ENCODE assay signal across 9 cellular contexts in the genomic region with DNA sequence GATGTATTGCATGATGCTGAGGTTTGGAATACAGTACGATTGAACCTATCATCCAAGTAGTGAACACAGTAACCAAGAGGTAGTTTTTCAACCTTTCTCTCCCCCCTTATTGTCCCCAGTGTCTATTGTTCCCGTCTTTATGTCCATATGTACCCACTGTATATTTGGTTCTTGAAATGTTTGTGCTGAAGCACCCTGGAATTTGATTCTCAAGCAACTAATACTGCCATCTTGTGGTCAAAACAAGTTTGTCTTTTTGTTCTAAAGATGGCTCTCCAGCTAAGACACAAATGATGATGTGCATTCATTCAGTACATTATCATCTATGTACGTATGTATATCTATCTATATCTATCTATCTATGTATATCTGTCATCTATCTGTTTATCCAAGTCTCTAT. TPM values are rescaled to one million over a fixed set of nuclear protein-coding genes. Genes with fewer than 3 reads are reported as not detected.
A peak's percentile ranks its signal among the peaks of the same experiment; 100 is the strongest.
DNase-seq lines count a peak whose midpoint lies in the region; ATAC-seq and TF ChIP-seq lines count a peak whose summit lies in the region.
"Had no signal": no experiment of that assay in that cellular context is flagged by ENCODE, and none has a peak within 500 bp of the region (broad histone marks: within the 10 kb centered on the region; RNA-seq: fewer than 3 reads in every experiment).

No MANE protein-coding gene starts in this region.

- no peak overlapping the region for H3K4me3 Mint-ChIP-seq in activated CD4-positive, alpha-beta T cell treated with anti-CD3 and anti-CD28 coated beads, Interleukin-2, amount 10 ng/mL, durations not matched to agents 24 days and 14 days
- H3K4me3 Mint-ChIP-seq in activated CD4-positive, alpha-beta T cell treated with anti-CD3 and anti-CD28 coated beads for 36 hours = no peak overlapping the region
- H3K4me3 Mint-ChIP-seq: activated naive CD8-positive, alpha-beta T cell had no signal

- H3K9me3 Mint-ChIP-seq in activated CD4-positive, alpha-beta T cell treated with anti-CD3 and anti-CD28 coated beads, Interleukin-2, amount 10 ng/mL, durations not matched to agents 24 days and 14 days = no peaks in the 10 kb centered on the region
- no peaks in the 10 kb centered on the region for H3K9me3 Mint-ChIP-seq in activated CD4-positive, alpha-beta T cell treated with anti-CD3 and anti-CD28 coated beads for 36 hours (ENCODE audit: low read depth)

- ATAC-seq in activated CD4-positive, alpha-beta T cell treated with anti-CD3 and anti-CD28 coated beads for 36 hours = no peak
- ATAC-seq in HG03135 (IDR thresholded peaks at IDR 0.05; ENCODE audit: unreplicated experiment) = peak; percentile 65

- H3K4me1 Mint-ChIP-seq in activated CD4-positive, alpha-beta T cell treated with anti-CD3 and anti-CD28 coated beads, Interleukin-2, amount 10 ng/mL, durations not matched to agents 24 days and 14 days = no peaks in the 10 kb centered on the region
- H3K4me1 Mint-ChIP-seq in activated CD4-positive, alpha-beta T cell treated with anti-CD3 and anti-CD28 coated beads for 36 hours = no peaks in the 10 kb centered on the region

- 23 to 27% methylated on average over 3 of the region's 3 CpGs for WGBS in lower leg skin, 2 donors

- TF ChIP-seq CTCF in lower leg skin (IDR thresholded peaks at IDR 0.05) = no peak

- POLR2A ChIA-PET in activated CD4-positive, alpha-beta T cell treated with anti-CD3 and anti-CD28 coated beads for 36 hours (lab: Charles Lee) = no interaction called here

- no peak overlapping the region for H3K27ac Mint-ChIP-seq in activated CD4-positive, alpha-beta T cell treated with anti-CD3 and anti-CD28 coated beads, Interleukin-2, amount 10 ng/mL, durations not matched to agents 24 days and 14 days
- H3K27ac Mint-ChIP-seq in activated CD4-positive, alpha-beta T cell treated with anti-CD3 and anti-CD28 coated beads for 36 hours = no peak overlapping the region
- H3K27ac Mint-ChIP-seq: activated naive CD8-positive, alpha-beta T cell had no signal

- peak; percentile 52 for DNase-seq in activated CD4-positive, alpha-beta T cell treated with anti-CD3 and anti-CD28 coated beads, Interleukin-2, amount 10 ng/mL, durations not matched to agents 24 days and 14 days
- DNase-seq in activated CD4-positive, alpha-beta T cell treated with anti-CD3 and anti-CD28 coated beads for 36 hours = no peak
- DNase-seq in NCI-H524 treated with DMSO at 0.1 percent for 48 hours (lab: John Stamatoyannopoulos, UW) = peak; percentile 48
- peak; percentile 0 for DNase-seq in cerebellum (ENCODE audit: low spot score)
- peak; percentile 56 for DNase-seq in midbrain (lab: John Stamatoyannopoulos, UW)
- no peak for DNase-seq in lower leg skin (ENCODE audit: low spot score in 2 of 2)
- DNase-seq in posterior cingulate gyrus = no peak

- intact Hi-C loops in activated CD4-positive, alpha-beta T cell treated with anti-CD3 and anti-CD28 coated beads, Interleukin-2, amount 10 ng/mL, durations not matched to agents 24 days and 14 days (cut with micrococcal nuclease) = loop anchor here (5.0 to 10.0 kb wide), 2 partner anchors 348 to 451 kb away; partner anchors contain the start of gene PAK3
- intact Hi-C loops in activated CD4-positive, alpha-beta T cell treated with anti-CD3 and anti-CD28 coated beads for 36 hours (cut with DNase I, micrococcal nuclease) = loop anchor here (1.0 to 10.0 kb wide), 6 partner anchors 278 to 591 kb away; partner anchors contain the start of gene PAK3 (in 1 of the 2)
- intact Hi-C loops in lower leg skin (cut with DNase I; ENCODE audit: low total_unique reads) = no loop called here
- intact Hi-C loops in posterior cingulate gyrus (cut with DNase I) = loop anchor here (2.0 to 10.0 kb wide), 2 partner anchors 181 to 281 kb away; no protein-coding TSS in a partner anchor

- H3K36me3 Mint-ChIP-seq in activated CD4-positive, alpha-beta T cell treated with anti-CD3 and anti-CD28 coated beads, Interleukin-2, amount 10 ng/mL, durations not matched to agents 24 days and 14 days (ENCODE audit: low read depth) = no peaks in the 10 kb centered on the region
- no peaks in the 10 kb centered on the region for H3K36me3 Mint-ChIP-seq in activated CD4-positive, alpha-beta T cell treated with anti-CD3 and anti-CD28 coated beads for 36 hours (ENCODE audit: low read depth)
- H3K36me3 Mint-ChIP-seq: activated naive CD8-positive, alpha-beta T cell had no signal

- no peak overlapping the region for H3K4me3 ChIP-seq in lower leg skin (ENCODE audit: low read depth, poor library complexity, severe bottlenecking)

- CTCF ChIA-PET in activated CD4-positive, alpha-beta T cell treated with anti-CD3 and anti-CD28 coated beads for 36 hours (lab: Charles Lee) = interaction anchor here (0.6 to 1.4 kb wide), 6 partner anchors 10 to 861 kb away, joined by 3 to 4 read pairs (median 4); no protein-coding TSS in a partner anchor

- peaks cover 1% of the 10 kb centered on the region for H3K27me3 Mint-ChIP-seq in activated CD4-positive, alpha-beta T cell treated with anti-CD3 and anti-CD28 coated beads, Interleukin-2, amount 10 ng/mL, durations not matched to agents 24 days and 14 days
- peaks cover 5% of the 10 kb centered on the region for H3K27me3 Mint-ChIP-seq in activated CD4-positive, alpha-beta T cell treated with anti-CD3 and anti-CD28 coated beads for 36 hours

- TF ChIP-seq POLR2A in lower leg skin (IDR thresholded peaks at IDR 0.05) = no peak

RNA-seq across cellular contexts. Expression of gene DCX, which starts 33.5 kb away (rescaled TPM):
- total RNA-seq in activated CD4-positive, alpha-beta T cell treated with anti-CD3 and anti-CD28 coated beads, Interleukin-2, amount 10 ng/mL, durations not matched to agents 24 days and 14 days = not detected in 2 replicates
- total RNA-seq in activated CD4-positive, alpha-beta T cell treated with anti-CD3 and anti-CD28 coated beads for 36 hours = not detected
- total RNA-seq in cerebellum = 216 TPM
- under 1 TPM in 1 of 4 donors, not detected in 3; 0.10 TPM for total RNA-seq in lower leg skin

Comparison
In these comparisons a context has a peak if more than half of its experiments do, and no peak if none do; other contexts are left out.
1. DNase-seq: peak in activated CD4-positive, alpha-beta T cell treated with anti-CD3 and anti-CD28 coated beads, Interleukin-2, amount 10 ng/mL, durations not matched to agents 24 days and 14 days (single experiment), NCI-H524 treated with DMSO at 0.1 percent for 48 hours (single experiment), cerebellum (single experiment) and midbrain (single experiment); none in activated CD4-positive, alpha-beta T cell treated with anti-CD3 and anti-CD28 coated beads for 36 hours (single experiment), lower leg skin (0 of 2) and posterior cingulate gyrus (0 of 10).
2. RNA of gene DCX, which starts 33.5 kb away (total RNA-seq): 216 TPM in cerebellum (single experiment); not detected in activated CD4-positive, alpha-beta T cell treated with anti-CD3 and anti-CD28 coated beads, Interleukin-2, amount 10 ng/mL, durations not matched to agents 24 days and 14 days, not detected in activated CD4-positive, alpha-beta T cell treated with anti-CD3 and anti-CD28 coated beads for 36 hours and 0.10 TPM in lower leg skin; every median in the first group is over 100 times any median in the second.